Comparison of ENCODE assay signal across 11 cellular contexts in genomic region chr1:111604931-111605330, GRCh38. TPM values are rescaled to one million over a fixed set of nuclear protein-coding genes. Genes with fewer than 3 reads are reported as not detected.
DNase-seq lines count a peak whose midpoint lies in the region; ATAC-seq and TF ChIP-seq lines count a peak whose summit lies in the region.
"Had no signal": no experiment of that assay in that cellular context is flagged by ENCODE, and none has a peak within 500 bp of the region (broad histone marks: within the 10 kb centered on the region; RNA-seq: fewer than 3 reads in every experiment).

No MANE protein-coding gene starts in this region.

- BruUV-seq in PC-3 (replicated peaks; lab: Mats Ljungman, UMichigan), result no TSS peak
- no TSS peak for BruUV-seq in mammary epithelial cell (replicated peaks; lab: Mats Ljungman, UMichigan)

- no peaks in the 10 kb centered on the region for H3K9me2 ChIP-seq in PC-3 (replicated peaks; ENCODE audit: low read length)

- H3K4me1 ChIP-seq in PC-3 (ENCODE audit: insufficient read depth, low read length) (peaks cover 15% of the 10 kb centered on the region), mammary epithelial cell (ENCODE audit: insufficient read depth, low read length) (peaks cover 20% of the 10 kb centered on the region), osteoblast (ENCODE audit: insufficient read depth, low read length) (peaks cover 21% of the 10 kb centered on the region)

- H3K27me3 ChIP-seq in PC-3 (ENCODE audit: low read length) (no peaks in the 10 kb centered on the region), mammary epithelial cell (ENCODE audit: insufficient read depth, low read length) (no peaks in the 10 kb centered on the region), osteoblast (ENCODE audit: insufficient read depth, low read length) (peaks cover 13% of the 10 kb centered on the region)

- POLR2A ChIA-PET in PC-3 (lab: Charles Lee; ENCODE audit: unreplicated experiment), result no interaction called here

- H3K36me3 ChIP-seq in PC-3 (ENCODE audit: low read depth, low read length), result no peaks in the 10 kb centered on the region
- no peaks in the 10 kb centered on the region for H3K36me3 ChIP-seq in mammary epithelial cell (ENCODE audit: insufficient read depth, low read length)
- H3K36me3 ChIP-seq in osteoblast (ENCODE audit: insufficient read depth, low read length), result no peaks in the 10 kb centered on the region

- CTCF ChIA-PET in PC-3 (lab: Charles Lee), result no interaction called here
- CTCF ChIA-PET in mammary epithelial cell (lab: Charles Lee; ENCODE audit: low non-redundant PET), result no interaction called here

- in situ Hi-C loops in mammary epithelial cell (cut with MboI; ENCODE audit: low sequenced_read_pairs in 2 of 2), result no loop called here

- WGBS in mammary epithelial cell (ENCODE audit: low coverage, missing lambda C conversion rate), result 0% methylated on average over 3 of the region's 3 CpGs

- H3K9me3 ChIP-seq in PC-3 (ENCODE audit: low read length), result no peaks in the 10 kb centered on the region
- no peaks in the 10 kb centered on the region for H3K9me3 ChIP-seq in mammary epithelial cell (replicated peaks; ENCODE audit: insufficient read depth, low read length)
- no peaks in the 10 kb centered on the region for H3K9me3 ChIP-seq in osteoblast (ENCODE audit: low read depth, low read length)

- ATAC-seq in PC-3, result peak; percentile 74
- no peak for ATAC-seq in HG02884 (IDR thresholded peaks at IDR 0.05; ENCODE audit: unreplicated experiment)
- ATAC-seq in HG03469 (IDR thresholded peaks at IDR 0.05; ENCODE audit: unreplicated experiment), result no peak

- no peak overlapping the region for H2AFZ ChIP-seq in PC-3 (ENCODE audit: low read length)
- H2AFZ ChIP-seq in mammary epithelial cell (ENCODE audit: low read depth, low read length), result no peak overlapping the region
- no peak overlapping the region for H2AFZ ChIP-seq in osteoblast (ENCODE audit: low read length)

- no peaks in the 10 kb centered on the region for H3F3A ChIP-seq in PC-3 (ENCODE audit: low read length, unreplicated experiment)

- H3K4me2 ChIP-seq in PC-3 (ENCODE audit: low read length), result peak overlapping the region; percentile 3
- H3K4me2 ChIP-seq in mammary epithelial cell (ENCODE audit: insufficient read depth, low read depth, low read length), result no peak overlapping the region
- H3K4me2 ChIP-seq in osteoblast (ENCODE audit: insufficient read depth, low read length), result peak overlapping the region; percentile 57

- TF ChIP-seq CTCF in PC-3 (conservative IDR thresholded peaks at IDR 0.05; ENCODE audit: low read depth, low read length), result no peak
- no peak for TF ChIP-seq CTCF in mammary epithelial cell (conservative IDR thresholded peaks at IDR 0.05 in 1 of 2, IDR thresholded peaks at IDR 0.05 in 1 of 2; ENCODE audit: extremely low read depth in 1 of 2, insufficient read depth in 1 of 2, low read depth in 1 of 2, low read length in 2 of 2)
- no peak for TF ChIP-seq CTCF in osteoblast (IDR thresholded peaks at IDR 0.05; ENCODE audit: extremely low read depth, low read depth, low read length)

- no peak overlapping the region for H3K4me3 ChIP-seq in PC-3 (ENCODE audit: low read length)
- no peak overlapping the region for H3K4me3 ChIP-seq in mammary epithelial cell (replicated peaks in 1 of 3; ENCODE audit: insufficient read depth in 1 of 3, low read depth in 2 of 3, low read length in 3 of 3)
- H3K4me3 ChIP-seq in osteoblast (ENCODE audit: insufficient read depth, low read length), result no peak overlapping the region

- no peak overlapping the region for H3K9ac ChIP-seq in PC-3 (ENCODE audit: low read length)
- no peak overlapping the region for H3K9ac ChIP-seq in mammary epithelial cell (ENCODE audit: insufficient read depth, low read length)

- dilution Hi-C loops in mammary epithelial cell (cut with HindIII; ENCODE audit: low sequenced_read_pairs), result loop anchor here (5.0 kb wide), 1 partner anchor 48 kb away; no protein-coding TSS in a partner anchor

- peak; percentile 70 for DNase-seq in GM03348 (ENCODE audit: low spot score)
- DNase-seq in PC-3, result peak; percentile 84
- DNase-seq in mammary epithelial cell, result peak; percentile 71
- DNase-seq in osteoblast (ENCODE audit: insufficient read length, low spot score, missing footprints), result peak; percentile 73
- DNase-seq in NCI-H1930 (lab: John Stamatoyannopoulos, UW), result no peak
- no peak for DNase-seq in central memory CD4-positive, alpha-beta T cell
- DNase-seq: activated T-cell treated with anti-CD3 and anti-CD28 coated beads, Interleukin-2, amount 50 U/mL, for 4 hours; erythroblast; NCI-H1048 had no signal

- H3K27ac ChIP-seq in PC-3 (ENCODE audit: low read length) (peak overlapping the region; percentile 5; the same call in 1 of the 2 replicates), mammary epithelial cell (ENCODE audit: insufficient read depth, low read depth, low read length) (no peak overlapping the region), osteoblast (ENCODE audit: low read depth, low read length) (peak overlapping the region; percentile 65)

- no peaks in the 10 kb centered on the region for H4K20me1 ChIP-seq in PC-3 (ENCODE audit: low read length)
- no peaks in the 10 kb centered on the region for H4K20me1 ChIP-seq in mammary epithelial cell (ENCODE audit: insufficient read depth, low read length)
- no peaks in the 10 kb centered on the region for H4K20me1 ChIP-seq in osteoblast (ENCODE audit: insufficient read depth, low read length)

- H3K79me2 ChIP-seq in PC-3 (ENCODE audit: low read length) (no peaks in the 10 kb centered on the region), mammary epithelial cell (ENCODE audit: insufficient read depth, low read length) (no peaks in the 10 kb centered on the region), osteoblast (ENCODE audit: insufficient read depth, low read length) (no peaks in the 10 kb centered on the region)

- intact Hi-C loops in PC-3 (cut with micrococcal nuclease) (no loop called here), mammary epithelial cell (cut with micrococcal nuclease) (no loop called here)

RNA-seq across cellular contexts. Expression of gene RAP1A, which starts 14.7 kb away (rescaled TPM):
- total RNA-seq in PC-3 (2014; rRNA removed), result 19.0 TPM in 2 replicates
- total RNA-seq in mammary epithelial cell, result 10 to 100 TPM; 20.8 to 58.8 TPM
- 28.1 TPM for polyA plus RNA-seq in mammary epithelial cell
- 47.9 TPM for polyA minus RNA-seq in mammary epithelial cell
- 17.0 and 19.7 TPM in 2 replicates for total RNA-seq in osteoblast

Comparison
In these comparisons a context has a peak if more than half of its experiments do, and no peak if none do; other contexts are left out.
1. DNase-seq: peak in GM03348 (single experiment), PC-3 (single experiment), mammary epithelial cell (single experiment) and osteoblast (single experiment); none in NCI-H1930 (0 of 2) and central memory CD4-positive, alpha-beta T cell (single experiment).